ENCODE assay signal across 20 cellular contexts in genomic region chr6:157158456-157158855, GRCh38.
"Had no signal": no experiment of that assay in that cellular context is flagged by ENCODE, and none has a peak within 500 bp of the region (broad histone marks: within the 10 kb centered on the region; RNA-seq: fewer than 3 reads in every experiment).

No MANE protein-coding gene starts in this region.

- FAIRE-seq: colon, islet of Langerhans had no signal

- H3K4me3 ChIP-seq: neural progenitor cell, ovary, right atrium auricular region, sigmoid colon, skin epidermis, suprapubic skin, thyroid gland, upper lobe of left lung, uterus had no signal

- H3K9ac ChIP-seq: neural progenitor cell had no signal

- H3K4me1 ChIP-seq: suprapubic skin, thyroid gland, uterus had no signal

- H3K9me3 Mint-ChIP-seq: dendritic cell treated with granulocyte-macrophage colony-stimulating factor and Interleukin-4, amounts not matched to agents 40 ng/mL and 50 ng/mL, for 4 days; natural killer cell treated with Interleukin-12 subunit alpha and Interleukin-12 subunit beta and Interleukin-15 and Interleukin-18, amount 100 ng/mL, for 72 hours; neural progenitor cell had no signal

- H3K4me3 Mint-ChIP-seq: dendritic cell treated with granulocyte-macrophage colony-stimulating factor and Interleukin-4, amounts not matched to agents 40 ng/mL and 50 ng/mL, for 4 days; natural killer cell treated with Interleukin-12 subunit alpha and Interleukin-12 subunit beta and Interleukin-15 and Interleukin-18, amount 100 ng/mL, for 72 hours; neural progenitor cell had no signal

- H3K27me3 ChIP-seq: neural progenitor cell, ovary, right atrium auricular region, sigmoid colon, suprapubic skin, thyroid gland, upper lobe of left lung, uterus had no signal

- H3K27ac Mint-ChIP-seq: dendritic cell treated with granulocyte-macrophage colony-stimulating factor and Interleukin-4, amounts not matched to agents 40 ng/mL and 50 ng/mL, for 4 days; neural progenitor cell had no signal

- H3K4me2 ChIP-seq: neural progenitor cell had no signal

- ATAC-seq: natural killer cell treated with Interleukin-12 subunit alpha and Interleukin-12 subunit beta and Interleukin-15 and Interleukin-18, amount 100 ng/mL, for 72 hours; stimulated activated naive CD8-positive, alpha-beta T cell treated with anti-CD3 and anti-CD28 coated beads, Interleukin-15, Interleukin-2, amounts not matched to agents 100 U/mL and 50 U/mL, for 24 hours had no signal

- H3K27ac ChIP-seq: neural progenitor cell, ovary, right atrium auricular region, sigmoid colon, skin epidermis, suprapubic skin, thyroid gland, upper lobe of left lung, uterus had no signal

- H3K27me3 Mint-ChIP-seq: dendritic cell treated with granulocyte-macrophage colony-stimulating factor and Interleukin-4, amounts not matched to agents 40 ng/mL and 50 ng/mL, for 4 days; natural killer cell treated with Interleukin-12 subunit alpha and Interleukin-12 subunit beta and Interleukin-15 and Interleukin-18, amount 100 ng/mL, for 72 hours had no signal

- DNase-seq: foreskin melanocyte; head of caudate nucleus; hippocampal formation; kidney glomerular epithelial cell; nucleus accumbens; ovary; sigmoid colon; stimulated activated CD4-positive, alpha-beta T cell treated with anti-CD3 and anti-CD28 coated beads, Interleukin-12 subunit alpha, Interleukin-12 subunit beta, amount 100 ng/mL, for 4 hours; stimulated activated naive CD8-positive, alpha-beta T cell treated with anti-CD3 and anti-CD28 coated beads, Interleukin-15, Interleukin-2, amounts not matched to agents 100 U/mL and 50 U/mL, for 24 hours; thyroid gland; upper lobe of left lung; uterus had no signal

- H3K36me3 ChIP-seq: neural progenitor cell, ovary, uterus had no signal
